Comparison of ENCODE assay signal across 11 cellular contexts in genomic region chr21:36995285-36995684, GRCh38. TPM values are rescaled to one million over a fixed set of nuclear protein-coding genes. Genes with fewer than 3 reads are reported as not detected.
"Had no signal": no experiment of that assay in that cellular context is flagged by ENCODE, and none has a peak within 500 bp of the region (broad histone marks: within the 10 kb centered on the region; RNA-seq: fewer than 3 reads in every experiment).

No MANE protein-coding gene starts in this region.

RNA-seq across cellular contexts. Expression of gene RIPPLY3, which starts 11.2 kb away (rescaled TPM):
- total RNA-seq: endothelial cell of umbilical vein; esophagus muscularis mucosa; fibroblast of lung; frontal cortex; gastroesophageal sphincter; heart left ventricle; left lobe of liver; left ventricle myocardium inferior; mucosa of descending colon; myocyte; naive thymus-derived CD8-positive, alpha-beta T cell had no signal
- polyA plus RNA-seq: heart left ventricle; naive thymus-derived CD8-positive, alpha-beta T cell had no signal
